Comparison of ENCODE assay signal across 1 cellular context in the genomic region with DNA sequence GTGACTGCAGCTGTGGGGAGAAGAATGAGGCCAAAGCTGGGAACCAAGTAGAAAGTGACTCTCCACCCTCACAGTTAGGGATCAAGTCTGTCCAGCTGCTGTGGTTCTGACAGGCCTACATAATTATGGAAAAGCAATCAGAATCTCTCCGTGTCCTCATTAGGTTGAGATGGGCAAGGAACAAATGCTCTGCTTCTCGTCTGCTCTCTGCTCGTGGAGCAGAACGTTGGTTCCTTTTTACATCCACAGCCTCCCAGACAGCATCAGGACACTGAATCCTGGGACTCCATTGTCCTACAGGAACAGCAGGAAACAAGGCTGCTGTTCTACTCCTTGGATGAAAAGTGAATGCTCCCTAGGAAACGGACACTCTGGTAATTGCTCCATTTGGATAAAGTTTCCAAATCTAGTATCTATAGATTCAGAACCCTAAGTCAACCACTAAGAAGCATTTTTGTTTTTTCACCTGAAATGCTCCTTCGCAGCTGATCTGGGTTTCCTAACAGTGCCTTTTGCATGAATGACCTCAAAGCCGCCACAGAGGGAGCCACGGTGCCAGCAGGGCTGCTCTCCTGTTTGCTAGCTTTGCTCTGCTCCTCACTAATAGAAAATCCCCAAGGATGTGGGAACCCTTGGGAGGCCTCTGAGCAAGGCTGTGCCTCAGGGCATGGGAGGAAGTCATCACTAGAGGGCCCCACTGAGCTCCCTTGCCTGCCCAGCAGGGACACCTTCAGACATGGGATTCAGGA.
A peak's percentile ranks its signal among the peaks of the same experiment; 100 is the strongest.
TF ChIP-seq lines count a peak whose summit lies in the region.

No MANE protein-coding gene starts in this region.

TF ChIP-seq in H1, 55 proteins besides CTCF, POLR2A, EP300 and RAD21:
- TF ChIP-seq TAF1 (IDR thresholded peaks at IDR 0.05; ENCODE audit: low read depth, low read length) (peak; percentile 46; the same call in 1 of the 2 replicates), YY1 (IDR thresholded peaks at IDR 0.05; ENCODE audit: low read depth, low read length) (0 out of 2 replicates have a peak, but pooled peaks have one; percentile 37), SP1 (IDR thresholded peaks at IDR 0.05; ENCODE audit: low read depth, low read length) (0 out of 2 replicates have a peak, but pooled peaks have one; percentile 14), TAF7 (optimal IDR thresholded peaks at IDR 0.05; ENCODE audit: borderline replicate concordance, low read depth, low read length) (peak; percentile 69), TCF12 (IDR thresholded peaks at IDR 0.05; ENCODE audit: low read depth, low read length) (0 out of 2 replicates have a peak, but pooled peaks have one; percentile 13), CREB1 (IDR thresholded peaks at IDR 0.05) (0 out of 2 replicates have a peak, but pooled peaks have one; percentile 12), RXRA (IDR thresholded peaks at IDR 0.05; ENCODE audit: insufficient read depth, low read depth, low read length) (0 out of 2 replicates have a peak, but pooled peaks have one; percentile 43), BCL11A (IDR thresholded peaks at IDR 0.05; ENCODE audit: low read depth in 2 of 2, low read length in 2 of 2) (no peak), SRF (IDR thresholded peaks at IDR 0.05; ENCODE audit: low read depth, low read length) (0 out of 2 replicates have a peak, but pooled peaks have one; percentile 2), TEAD4 (IDR thresholded peaks at IDR 0.05; ENCODE audit: low read depth, low read length) (peak; percentile 66), EGR1 (IDR thresholded peaks at IDR 0.05; ENCODE audit: borderline replicate concordance, low read depth, low read length) (peak; percentile 7; the same call in 1 of the 2 replicates), KDM5A (IDR thresholded peaks at IDR 0.05; ENCODE audit: low read length) (no peak), GTF2F1 (IDR thresholded peaks at IDR 0.05; ENCODE audit: borderline replicate concordance, low read depth, low read length) (no peak), HDAC2 (IDR thresholded peaks at IDR 0.05; ENCODE audit: borderline replicate concordance in 1 of 2, low read depth in 2 of 2, low read length in 2 of 2) (0 out of 4 replicates have a peak, but pooled peaks of 1 of the 2 experiments have one; percentile 45)
